In genomic region chr11:82117339-82117738, GRCh38 we compare ENCODE assay signal across 19 cellular contexts.
A peak's percentile ranks its signal among the peaks of the same experiment; 100 is the strongest.
DNase-seq lines count a peak whose midpoint lies in the region; ATAC-seq and TF ChIP-seq lines count a peak whose summit lies in the region.
"Had no signal": no experiment of that assay in that cellular context is flagged by ENCODE, and none has a peak within 500 bp of the region (broad histone marks: within the 10 kb centered on the region; RNA-seq: fewer than 3 reads in every experiment).

No MANE protein-coding gene starts in this region.

- DNase-seq in GM12865 (ENCODE audit: low read depth): peak; percentile 12
- DNase-seq in iPS-NIHi7 (ENCODE audit: extremely low spot score): peak; percentile 8
- no peak for DNase-seq in HT-29 (ENCODE audit: low spot score)
- no peak for DNase-seq in amygdala (lab: John Stamatoyannopoulos, UW)
- no peak for DNase-seq in SKM-1 (lab: John Stamatoyannopoulos, UW; ENCODE audit: unreplicated experiment)
- DNase-seq: AML-193; Caco-2; CD4-positive, alpha-beta T cell; DMS153; DMS79; GDM1; GOT3; H7; IMR-90 had no signal

- no peaks in the 10 kb centered on the region for H3K9me3 ChIP-seq in OCI-LY3 (ENCODE audit: insufficient read depth, low read length)
- H3K9me3 ChIP-seq: Caco-2 had no signal

- no peaks in the 10 kb centered on the region for H3K27me3 ChIP-seq in OCI-LY3 (ENCODE audit: low read depth, low read length)

- no peak for TF ChIP-seq CTCF in GM12865 (IDR thresholded peaks at IDR 0.05; ENCODE audit: insufficient read depth, low read depth, low read length, missing control alignments)
- no peak for TF ChIP-seq CTCF in OCI-LY3 (IDR thresholded peaks at IDR 0.05; ENCODE audit: low read depth, low read length)

- peaks cover 10% of the 10 kb centered on the region for H3K4me1 ChIP-seq in OCI-LY3 (ENCODE audit: low read length)
- H3K4me1 ChIP-seq: Caco-2 had no signal

- H3K79me2 ChIP-seq in OCI-LY3 (ENCODE audit: low read length): no peaks in the 10 kb centered on the region

- H3K4me3 ChIP-seq in GM12865 (ENCODE audit: low read depth, low read length) (no peak overlapping the region), OCI-LY3 (ENCODE audit: low read length) (peak overlapping the region; percentile 24; the same call in 1 of the 2 replicates)
- H3K4me3 ChIP-seq: K562 had no signal

- no peak overlapping the region for H3K27ac ChIP-seq in OCI-LY3 (ENCODE audit: low read length)
- H3K27ac ChIP-seq: C4-2B had no signal

- ATAC-seq in HG02885 (IDR thresholded peaks at IDR 0.05; ENCODE audit: poor library complexity, unreplicated experiment) (peak; percentile 42), HG02938 (IDR thresholded peaks at IDR 0.05; ENCODE audit: unreplicated experiment) (no peak)
- ATAC-seq: K562 had no signal

- peak overlapping the region; percentile 3; the same call in 1 of the 2 replicates for H2AFZ ChIP-seq in OCI-LY3 (ENCODE audit: low read depth, low read length)

- H3K36me3 ChIP-seq in OCI-LY3 (replicated peaks; ENCODE audit: low read depth, low read length): no peaks in the 10 kb centered on the region

- H3K9ac ChIP-seq in OCI-LY3 (ENCODE audit: low read length): no peak overlapping the region

- peak overlapping the region; percentile 32 for H3K4me2 ChIP-seq in OCI-LY3 (ENCODE audit: low read length)

- H4K20me1 ChIP-seq in OCI-LY3 (ENCODE audit: insufficient read depth, low read length): no peaks in the 10 kb centered on the region

Comparison
In these comparisons a context has a peak if more than half of its experiments do, and no peak if none do; other contexts are left out.
1. DNase-seq: peak in GM12865 (single experiment) and iPS-NIHi7 (single experiment); none in HT-29 (single experiment), amygdala (0 of 56) and SKM-1 (single experiment).